ENCODE assay signal across 17 cellular contexts in genomic region chr3:112740800-112741199, GRCh38.
A peak's percentile ranks its signal among the peaks of the same experiment; 100 is the strongest.
DNase-seq lines count a peak whose midpoint lies in the region; ATAC-seq and TF ChIP-seq lines count a peak whose summit lies in the region.
"Had no signal": no experiment of that assay in that cellular context is flagged by ENCODE, and none has a peak within 500 bp of the region (broad histone marks: within the 10 kb centered on the region; RNA-seq: fewer than 3 reads in every experiment).

No MANE protein-coding gene starts in this region.

- no peak for DNase-seq in activated CD4-positive, alpha-beta T cell treated with anti-CD3 and anti-CD28 coated beads for 36 hours
- no peak for DNase-seq in activated CD4-positive, alpha-beta T cell treated with anti-CD3 and anti-CD28 coated beads for 48 hours
- peak in 4 of 5 donors; percentile 25 to 43 (median 36) for DNase-seq in CD4-positive, alpha-beta memory T cell
- no peak for DNase-seq in activated T-helper 1 cell treated with anti-CD3 and anti-CD28 coated beads, Interleukin-12 subunit alpha, Interleukin-12 subunit beta, Interleukin-2, Interleukin-4 antibody, amounts not matched to agents 30 ng/mL and 10 ng/mL and 1 ng/mL, durations not matched to agents 14 hours and 24 hours and 36 hours (ENCODE audit: low spot score)
- DNase-seq in naive thymus-derived CD4-positive, alpha-beta T cell: peak in 2 of 9 donors; percentile 13 to 19
- no peak for DNase-seq in DMS 273 (lab: John Stamatoyannopoulos, UW; ENCODE audit: unreplicated experiment)
- DNase-seq in tibial nerve (ENCODE audit: low spot score in 2 of 2): no peak
- DNase-seq: Calu3; DMS79; GM23248; NCI-H345; NCI-H526 treated with DMSO at 0.1 percent for 48 hours; NK-92 treated with Interleukin-12 subunit alpha and Interleukin-12 subunit beta, amount 100 ng/mL, for 24 hours; PC-9 had no signal

- no peak for TF ChIP-seq EP300 in tibial nerve (IDR thresholded peaks at IDR 0.05)

- no peaks in the 10 kb centered on the region for H3K27me3 Mint-ChIP-seq in activated CD4-positive, alpha-beta T cell treated with anti-CD3 and anti-CD28 coated beads for 36 hours
- H3K27me3 Mint-ChIP-seq in CD4-positive, alpha-beta memory T cell: no peaks in the 10 kb centered on the region
- no peaks in the 10 kb centered on the region for H3K27me3 Mint-ChIP-seq in activated T-helper 1 cell treated with anti-CD3 and anti-CD28 coated beads, Interleukin-12 subunit alpha, Interleukin-12 subunit beta, Interleukin-2, Interleukin-4 antibody, amounts not matched to agents 30 ng/mL and 10 ng/mL and 1 ng/mL, durations not matched to agents 14 hours and 24 hours and 36 hours (ENCODE audit: insufficient read depth)
- no peaks in the 10 kb centered on the region for H3K27me3 Mint-ChIP-seq in naive thymus-derived CD4-positive, alpha-beta T cell
- H3K27me3 Mint-ChIP-seq: IgD-negative memory B cell had no signal

- intact Hi-C loops in activated CD4-positive, alpha-beta T cell treated with anti-CD3 and anti-CD28 coated beads for 36 hours (cut with DNase I, micrococcal nuclease): no loop called here
- intact Hi-C loops in CD4-positive, alpha-beta memory T cell (cut with micrococcal nuclease): loop anchor here (2.0 kb wide), 1 partner anchor 34 kb away; no protein-coding TSS in a partner anchor
- intact Hi-C loops in activated T-helper 1 cell treated with anti-CD3 and anti-CD28 coated beads, Interleukin-12 subunit alpha, Interleukin-12 subunit beta, Interleukin-2, Interleukin-4 antibody, amounts not matched to agents 30 ng/mL and 10 ng/mL and 1 ng/mL, durations not matched to agents 14 hours and 24 hours and 36 hours (cut with micrococcal nuclease): no loop called here
- intact Hi-C loops in naive thymus-derived CD4-positive, alpha-beta T cell (cut with micrococcal nuclease): no loop called here

- no peak overlapping the region for H3K4me3 Mint-ChIP-seq in activated CD4-positive, alpha-beta T cell treated with anti-CD3 and anti-CD28 coated beads for 36 hours
- peak overlapping the region; percentile 48 to 83 (median 61) for H3K4me3 Mint-ChIP-seq in CD4-positive, alpha-beta memory T cell
- H3K4me3 Mint-ChIP-seq in activated T-helper 1 cell treated with anti-CD3 and anti-CD28 coated beads, Interleukin-12 subunit alpha, Interleukin-12 subunit beta, Interleukin-2, Interleukin-4 antibody, amounts not matched to agents 30 ng/mL and 10 ng/mL and 1 ng/mL, durations not matched to agents 14 hours and 24 hours and 36 hours: peak overlapping the region; percentile 17
- H3K4me3 Mint-ChIP-seq in naive thymus-derived CD4-positive, alpha-beta T cell: peak overlapping the region; percentile 32 to 76 (median 69)

- no peaks in the 10 kb centered on the region for H3K9me3 Mint-ChIP-seq in activated CD4-positive, alpha-beta T cell treated with anti-CD3 and anti-CD28 coated beads for 36 hours (ENCODE audit: low read depth)
- H3K9me3 Mint-ChIP-seq in CD4-positive, alpha-beta memory T cell: peaks cover 0 to 2% (median 0%) of the 10 kb centered on the region in 8 donors
- peaks cover 3% of the 10 kb centered on the region for H3K9me3 Mint-ChIP-seq in activated T-helper 1 cell treated with anti-CD3 and anti-CD28 coated beads, Interleukin-12 subunit alpha, Interleukin-12 subunit beta, Interleukin-2, Interleukin-4 antibody, amounts not matched to agents 30 ng/mL and 10 ng/mL and 1 ng/mL, durations not matched to agents 14 hours and 24 hours and 36 hours
- peaks cover 0 to 4% (median 0%) of the 10 kb centered on the region in 11 donors for H3K9me3 Mint-ChIP-seq in naive thymus-derived CD4-positive, alpha-beta T cell
- H3K9me3 Mint-ChIP-seq: IgD-negative memory B cell had no signal

- no peaks in the 10 kb centered on the region for H3K36me3 Mint-ChIP-seq in activated CD4-positive, alpha-beta T cell treated with anti-CD3 and anti-CD28 coated beads for 36 hours (ENCODE audit: low read depth)
- no peaks in the 10 kb centered on the region for H3K36me3 Mint-ChIP-seq in CD4-positive, alpha-beta memory T cell
- H3K36me3 Mint-ChIP-seq in activated T-helper 1 cell treated with anti-CD3 and anti-CD28 coated beads, Interleukin-12 subunit alpha, Interleukin-12 subunit beta, Interleukin-2, Interleukin-4 antibody, amounts not matched to agents 30 ng/mL and 10 ng/mL and 1 ng/mL, durations not matched to agents 14 hours and 24 hours and 36 hours (ENCODE audit: low read depth): peaks cover 5% of the 10 kb centered on the region
- H3K36me3 Mint-ChIP-seq in naive thymus-derived CD4-positive, alpha-beta T cell: peaks cover 0 to 14% (median 0%) of the 10 kb centered on the region in 5 donors

- no peaks in the 10 kb centered on the region for H3K9me3 ChIP-seq in CD4-positive, alpha-beta memory T cell (ENCODE audit: control insufficient read depth in 1 of 2, low read length in 2 of 2)
- H3K9me3 ChIP-seq in naive thymus-derived CD4-positive, alpha-beta T cell (ENCODE audit: control insufficient read depth in 2 of 3, low read length in 3 of 3): no peaks in the 10 kb centered on the region
- no peaks in the 10 kb centered on the region for H3K9me3 ChIP-seq in tibial nerve

- TF ChIP-seq POLR2A in tibial nerve (IDR thresholded peaks at IDR 0.05): no peak

- 88 to 91% methylated on average over 4 of the region's 4 CpGs for WGBS in tibial nerve, 2 donors

- peak overlapping the region; percentile 4 for H3K27ac Mint-ChIP-seq in activated CD4-positive, alpha-beta T cell treated with anti-CD3 and anti-CD28 coated beads for 36 hours
- peak overlapping the region; percentile 52 to 92 (median 85) for H3K27ac Mint-ChIP-seq in CD4-positive, alpha-beta memory T cell
- H3K27ac Mint-ChIP-seq in activated T-helper 1 cell treated with anti-CD3 and anti-CD28 coated beads, Interleukin-12 subunit alpha, Interleukin-12 subunit beta, Interleukin-2, Interleukin-4 antibody, amounts not matched to agents 30 ng/mL and 10 ng/mL and 1 ng/mL, durations not matched to agents 14 hours and 24 hours and 36 hours: peak overlapping the region; percentile 27
- H3K27ac Mint-ChIP-seq in naive thymus-derived CD4-positive, alpha-beta T cell: peak overlapping the region; percentile 23 to 92 (median 83)

- no peaks in the 10 kb centered on the region for H3K36me3 ChIP-seq in CD4-positive, alpha-beta memory T cell (ENCODE audit: insufficient read depth, low read length)
- H3K36me3 ChIP-seq in naive thymus-derived CD4-positive, alpha-beta T cell (ENCODE audit: control insufficient read depth in 2 of 3, insufficient read depth in 3 of 3, low read length in 3 of 3): no peaks in the 10 kb centered on the region
- H3K36me3 ChIP-seq in tibial nerve: no peaks in the 10 kb centered on the region

- H3K4me1 ChIP-seq in CD4-positive, alpha-beta memory T cell (ENCODE audit: insufficient read depth, low read length): peaks cover 86% of the 10 kb centered on the region
- peaks cover 36 to 54% of the 10 kb centered on the region in 2 donors for H3K4me1 ChIP-seq in naive thymus-derived CD4-positive, alpha-beta T cell (ENCODE audit: control insufficient read depth in 2 of 2, insufficient read depth in 2 of 2, low read length in 2 of 2)
- no peaks in the 10 kb centered on the region for H3K4me1 ChIP-seq in tibial nerve

- H3K4me3 ChIP-seq in CD4-positive, alpha-beta memory T cell (ENCODE audit: low read length in 2 of 2): no peak overlapping the region
- H3K4me3 ChIP-seq in naive thymus-derived CD4-positive, alpha-beta T cell (ENCODE audit: low read length): no peak overlapping the region
- H3K4me3 ChIP-seq in tibial nerve: no peak overlapping the region
- H3K4me3 ChIP-seq: GM23248, PC-9 had no signal

- H3K27me3 ChIP-seq in CD4-positive, alpha-beta memory T cell (ENCODE audit: insufficient read depth, low read length): no peaks in the 10 kb centered on the region
- no peaks in the 10 kb centered on the region for H3K27me3 ChIP-seq in naive thymus-derived CD4-positive, alpha-beta T cell (ENCODE audit: control insufficient read depth in 2 of 2, insufficient read depth in 2 of 2, low read length in 2 of 2)
- H3K27me3 ChIP-seq in tibial nerve: no peaks in the 10 kb centered on the region

- TF ChIP-seq CTCF in tibial nerve (IDR thresholded peaks at IDR 0.05): no peak

- peaks cover 63% of the 10 kb centered on the region for H3K4me1 Mint-ChIP-seq in activated CD4-positive, alpha-beta T cell treated with anti-CD3 and anti-CD28 coated beads for 36 hours
- peaks cover 49 to 84% (median 68%) of the 10 kb centered on the region in 4 donors for H3K4me1 Mint-ChIP-seq in CD4-positive, alpha-beta memory T cell
- H3K4me1 Mint-ChIP-seq in activated T-helper 1 cell treated with anti-CD3 and anti-CD28 coated beads, Interleukin-12 subunit alpha, Interleukin-12 subunit beta, Interleukin-2, Interleukin-4 antibody, amounts not matched to agents 30 ng/mL and 10 ng/mL and 1 ng/mL, durations not matched to agents 14 hours and 24 hours and 36 hours (ENCODE audit: low read depth): peaks cover 79% of the 10 kb centered on the region
- peaks cover 32 to 74% (median 63%) of the 10 kb centered on the region in 7 donors for H3K4me1 Mint-ChIP-seq in naive thymus-derived CD4-positive, alpha-beta T cell

- CTCF ChIA-PET in activated CD4-positive, alpha-beta T cell treated with anti-CD3 and anti-CD28 coated beads for 36 hours (lab: Charles Lee): interaction anchor here (0.8 to 2.5 kb wide), 4 partner anchors 99 to 280 kb away, joined by 3 to 11 read pairs (median 7); partner anchors contain the start of gene CCDC80
- CTCF ChIA-PET in CD4-positive, alpha-beta memory T cell (lab: Charles Lee; ENCODE audit: partially characterized antibody): interaction anchor here (0.9 to 8.5 kb wide), 5 partner anchors 8 to 241 kb away, joined by 3 to 180 read pairs (median 59); no protein-coding TSS in a partner anchor
- CTCF ChIA-PET in naive thymus-derived CD4-positive, alpha-beta T cell (lab: Charles Lee): interaction anchor here (0.9 to 1.7 kb wide), 3 partner anchors 97 to 295 kb away, joined by 3 to 6 read pairs (median 3); no protein-coding TSS in a partner anchor

- ATAC-seq in activated CD4-positive, alpha-beta T cell treated with anti-CD3 and anti-CD28 coated beads for 36 hours: no peak
- ATAC-seq in naive thymus-derived CD4-positive, alpha-beta T cell: peak; percentile 57
- no peak for ATAC-seq in GM21390 (IDR thresholded peaks at IDR 0.05; ENCODE audit: unreplicated experiment)

- POLR2A ChIA-PET in activated CD4-positive, alpha-beta T cell treated with anti-CD3 and anti-CD28 coated beads for 36 hours (lab: Charles Lee): no interaction called here
- POLR2A ChIA-PET in CD4-positive, alpha-beta memory T cell (lab: Charles Lee; ENCODE audit: partially characterized antibody): interaction anchor here (1.0 to 3.3 kb wide), 9 partner anchors 9 to 251 kb away, joined by 3 to 26 read pairs (median 8); partner anchors contain the start of genes CD200R1 and GTPBP8
- POLR2A ChIA-PET in naive thymus-derived CD4-positive, alpha-beta T cell (lab: Charles Lee): interaction anchor here (0.6 to 1.5 kb wide), 5 partner anchors 20 to 791 kb away, joined by 3 to 7 read pairs (median 3); partner anchors contain the start of gene CD200R1

- peak overlapping the region; percentile 38 for H3K27ac ChIP-seq in CD4-positive, alpha-beta memory T cell (ENCODE audit: low read depth, low read length)
- no peak overlapping the region for H3K27ac ChIP-seq in naive thymus-derived CD4-positive, alpha-beta T cell (ENCODE audit: low read depth, low read length)
- H3K27ac ChIP-seq in tibial nerve: no peak overlapping the region
- H3K27ac ChIP-seq: C4-2B, GM23248, PC-9 had no signal

Comparison
In these comparisons a context has a peak if more than half of its experiments do, and no peak if none do; other contexts are left out.
1. DNase-seq: peak in CD4-positive, alpha-beta memory T cell (4 of 5); none in activated CD4-positive, alpha-beta T cell treated with anti-CD3 and anti-CD28 coated beads for 36 hours (single experiment), activated CD4-positive, alpha-beta T cell treated with anti-CD3 and anti-CD28 coated beads for 48 hours (single experiment), activated T-helper 1 cell treated with anti-CD3 and anti-CD28 coated beads, Interleukin-12 subunit alpha, Interleukin-12 subunit beta, Interleukin-2, Interleukin-4 antibody, amounts not matched to agents 30 ng/mL and 10 ng/mL and 1 ng/mL, durations not matched to agents 14 hours and 24 hours and 36 hours (single experiment), DMS 273 (single experiment) and tibial nerve (0 of 2).
2. H3K27ac Mint-ChIP-seq: peak in every context shown above with its lines; median percentile 85 in CD4-positive, alpha-beta memory T cell; 83 in naive thymus-derived CD4-positive, alpha-beta T cell; 27 in activated T-helper 1 cell treated with anti-CD3 and anti-CD28 coated beads, Interleukin-12 subunit alpha, Interleukin-12 subunit beta, Interleukin-2, Interleukin-4 antibody, amounts not matched to agents 30 ng/mL and 10 ng/mL and 1 ng/mL, durations not matched to agents 14 hours and 24 hours and 36 hours; 4 in activated CD4-positive, alpha-beta T cell treated with anti-CD3 and anti-CD28 coated beads for 36 hours.